23 cellular contexts compared by ENCODE assay signal in genomic region chr14:23085458-23085857, GRCh38. TPM values are rescaled to one million over a fixed set of nuclear protein-coding genes. Genes with fewer than 3 reads are reported as not detected.
DNase-seq lines count a peak whose midpoint lies in the region; ATAC-seq and TF ChIP-seq lines count a peak whose summit lies in the region.
"Had no signal": no experiment of that assay in that cellular context is flagged by ENCODE, and none has a peak within 500 bp of the region (broad histone marks: within the 10 kb centered on the region; RNA-seq: fewer than 3 reads in every experiment).

No MANE protein-coding gene starts in this region.

- no peaks in the 10 kb centered on the region for H3K9me3 ChIP-seq in CD8-positive, alpha-beta T cell (ENCODE audit: low read length)
- H3K9me3 ChIP-seq in osteoblast (ENCODE audit: low read depth, low read length), result no peaks in the 10 kb centered on the region
- H3K9me3 ChIP-seq: ascending aorta, MG63, psoas muscle, tibial nerve had no signal

- peaks cover 4% of the 10 kb centered on the region for H4K20me1 ChIP-seq in osteoblast (ENCODE audit: insufficient read depth, low read length)

- H3K4me3 ChIP-seq in CD8-positive, alpha-beta T cell (ENCODE audit: low read depth, low read length), result no peak overlapping the region
- H3K4me3 ChIP-seq in cardiac fibroblast (replicated peaks in 1 of 2; ENCODE audit: low read depth in 2 of 2, low read length in 2 of 2) (no peak overlapping the region), osteoblast (ENCODE audit: insufficient read depth, low read length) (no peak overlapping the region)
- H3K4me3 ChIP-seq: ascending aorta, MG63, psoas muscle, skin epidermis, tibial nerve had no signal

- CTCF ChIA-PET in CD8-positive, alpha-beta T cell (lab: Charles Lee), result interaction anchor here (0.6 to 3.4 kb wide), 4 partner anchors 9 to 103 kb away, joined by 3 to 22 read pairs (median 4); partner anchors contain the start of gene AJUBA

- H3K4me2 ChIP-seq in osteoblast (ENCODE audit: insufficient read depth, low read length), result no peak overlapping the region

- peaks cover 45% of the 10 kb centered on the region for H3K4me1 Mint-ChIP-seq in activated T-cell treated with anti-CD3 and anti-CD28 coated beads, Interleukin-2, amount 50 U/mL, for 4 hours (ENCODE audit: low read depth)
- peaks cover 38% of the 10 kb centered on the region for H3K4me1 Mint-ChIP-seq in CD8-positive, alpha-beta T cell (ENCODE audit: low read depth)
- H3K4me1 Mint-ChIP-seq: neural crest cell had no signal

- H2AFZ ChIP-seq in osteoblast (ENCODE audit: low read length), result no peak overlapping the region

- H3K27ac ChIP-seq in CD8-positive, alpha-beta T cell (ENCODE audit: low read depth, low read length), result no peak overlapping the region
- H3K27ac ChIP-seq in osteoblast (ENCODE audit: low read depth, low read length), result peak overlapping the region; percentile 46
- H3K27ac ChIP-seq: ascending aorta, foreskin keratinocyte, psoas muscle, tibial nerve had no signal

- POLR2A ChIA-PET in CD8-positive, alpha-beta T cell (lab: Charles Lee), result interaction anchor here (0.6 to 1.8 kb wide), 2 partner anchors 9 to 170 kb away, joined by 3 to 5 read pairs; partner anchors contain the start of gene ACIN1

- H3K9me3 Mint-ChIP-seq in activated T-cell treated with anti-CD3 and anti-CD28 coated beads, Interleukin-2, amount 50 U/mL, for 4 hours, result no peaks in the 10 kb centered on the region
- no peaks in the 10 kb centered on the region for H3K9me3 Mint-ChIP-seq in CD8-positive, alpha-beta T cell
- H3K9me3 Mint-ChIP-seq: endodermal cell; IgD-negative memory B cell; neural crest cell; T-helper 2 cell treated with Interferon-gamma antibody and Interleukin-4, amounts not matched to agents 5 μg/mL and 100 μg/mL, for 36 hours had no signal

- peak overlapping the region; percentile 4 for H3K27ac Mint-ChIP-seq in CD8-positive, alpha-beta T cell
- H3K27ac Mint-ChIP-seq: endodermal cell; IgD-negative memory B cell; T-helper 2 cell treated with Interferon-gamma antibody and Interleukin-4, amounts not matched to agents 5 μg/mL and 100 μg/mL, for 36 hours had no signal

- no peaks in the 10 kb centered on the region for H3K27me3 ChIP-seq in CD8-positive, alpha-beta T cell (ENCODE audit: insufficient read depth, low read length)
- H3K27me3 ChIP-seq in osteoblast (ENCODE audit: insufficient read depth, low read length), result no peaks in the 10 kb centered on the region
- H3K27me3 ChIP-seq: ascending aorta, foreskin keratinocyte, MG63, tibial nerve had no signal

- H3K4me3 Mint-ChIP-seq in activated T-cell treated with anti-CD3 and anti-CD28 coated beads, Interleukin-2, amount 50 U/mL, for 4 hours, result peak overlapping the region; percentile 6
- H3K4me3 Mint-ChIP-seq in CD8-positive, alpha-beta T cell, result no peak overlapping the region
- H3K4me3 Mint-ChIP-seq: endodermal cell; neural crest cell; T-helper 2 cell treated with Interferon-gamma antibody and Interleukin-4, amounts not matched to agents 5 μg/mL and 100 μg/mL, for 36 hours had no signal

- DNase-seq in activated T-cell treated with anti-CD3 and anti-CD28 coated beads, Interleukin-2, amount 50 U/mL, for 4 hours, result no peak
- DNase-seq in activated T-cell treated with anti-CD3 and anti-CD28 coated beads for 4 hours (no peak), cardiac fibroblast (ENCODE audit: low read depth in 2 of 2) (peak; percentile 24 to 63), osteoblast (ENCODE audit: insufficient read length, low spot score, missing footprints) (no peak), NCI-H187 (lab: John Stamatoyannopoulos, UW) (no peak)
- DNase-seq in CD8-positive, alpha-beta T cell, result no peak
- DNase-seq: Calu3, EL, endodermal cell, foreskin keratinocyte, MG63, psoas muscle had no signal

- H3K4me1 ChIP-seq in CD8-positive, alpha-beta T cell (ENCODE audit: insufficient read depth, low read length), result no peaks in the 10 kb centered on the region
- peaks cover 22% of the 10 kb centered on the region for H3K4me1 ChIP-seq in osteoblast (ENCODE audit: insufficient read depth, low read length)
- H3K4me1 ChIP-seq: ascending aorta, foreskin keratinocyte, psoas muscle, tibial nerve had no signal

- no peak for TF ChIP-seq CTCF in CD8-positive, alpha-beta T cell (IDR thresholded peaks at IDR 0.05)
- TF ChIP-seq CTCF in cardiac fibroblast (IDR thresholded peaks at IDR 0.05; ENCODE audit: low read depth, low read length), result no peak
- no peak for TF ChIP-seq CTCF in osteoblast (IDR thresholded peaks at IDR 0.05; ENCODE audit: extremely low read depth, low read depth, low read length)

- ATAC-seq in activated T-cell treated with anti-CD3 and anti-CD28 coated beads, Interleukin-2, amount 50 U/mL, for 4 hours, result peak; percentile 83 to 90
- no peak for ATAC-seq in CD8-positive, alpha-beta T cell
- ATAC-seq in HG03342 (IDR thresholded peaks at IDR 0.05; ENCODE audit: unreplicated experiment) (no peak), GM18861 (IDR thresholded peaks at IDR 0.05; ENCODE audit: unreplicated experiment) (no peak)
- ATAC-seq: foreskin keratinocyte, Panc1, psoas muscle had no signal

- H3K27me3 Mint-ChIP-seq in activated T-cell treated with anti-CD3 and anti-CD28 coated beads, Interleukin-2, amount 50 U/mL, for 4 hours (ENCODE audit: low read depth), result no peaks in the 10 kb centered on the region
- no peaks in the 10 kb centered on the region for H3K27me3 Mint-ChIP-seq in CD8-positive, alpha-beta T cell (ENCODE audit: low read depth)
- H3K27me3 Mint-ChIP-seq: IgD-negative memory B cell had no signal

- H3K36me3 ChIP-seq in CD8-positive, alpha-beta T cell (ENCODE audit: insufficient read depth, low read length), result peaks cover 65% of the 10 kb centered on the region
- H3K36me3 ChIP-seq in osteoblast (ENCODE audit: insufficient read depth, low read length), result peaks cover 75% of the 10 kb centered on the region

- H3K79me2 ChIP-seq in osteoblast (ENCODE audit: insufficient read depth, low read length), result peaks cover 67% of the 10 kb centered on the region

- intact Hi-C loops in CD8-positive, alpha-beta T cell (cut with DNase I, micrococcal nuclease), result no loop called here

- peaks cover 47% of the 10 kb centered on the region for H3K36me3 Mint-ChIP-seq in activated T-cell treated with anti-CD3 and anti-CD28 coated beads, Interleukin-2, amount 50 U/mL, for 4 hours (ENCODE audit: insufficient read depth)
- H3K36me3 Mint-ChIP-seq in CD8-positive, alpha-beta T cell, result peaks cover 79% of the 10 kb centered on the region

RNA-seq across cellular contexts. Expression of gene ACIN1, which starts 9.5 kb away (rescaled TPM):
- 100 to 1,000 TPM; 195 to 200 (median 196) TPM for total RNA-seq in activated T-cell treated with anti-CD3 and anti-CD28 coated beads, Interleukin-2, amount 50 U/mL, for 4 hours
- 100 to 1,000 TPM; 303 to 313 TPM for total RNA-seq in CD8-positive, alpha-beta T cell
- 90.5 and 103 TPM in 2 replicates for total RNA-seq in osteoblast

RNA-seq across cellular contexts. Expression of gene C14orf119, which starts 9.8 kb away (rescaled TPM):
- total RNA-seq in activated T-cell treated with anti-CD3 and anti-CD28 coated beads, Interleukin-2, amount 50 U/mL, for 4 hours, result 10 to 100 TPM; 34.6 to 39.9 (median 36.9) TPM
- 1 to 10 TPM; 3.5 to 3.8 TPM for total RNA-seq in CD8-positive, alpha-beta T cell
- total RNA-seq in osteoblast, result 41.5 and 43.1 TPM in 2 replicates

RNA-seq across cellular contexts. Expression of gene CIROP, which starts 19.3 kb away (rescaled TPM):
- not detected for total RNA-seq in activated T-cell treated with anti-CD3 and anti-CD28 coated beads, Interleukin-2, amount 50 U/mL, for 4 hours
- not detected for total RNA-seq in CD8-positive, alpha-beta T cell
- total RNA-seq in osteoblast, result under 0.01 TPM in 1 of 2 replicates, not detected in the other
- total RNA-seq: ascending aorta, Calu3, foreskin keratinocyte, mesenteric fat pad, neural crest cell, psoas muscle, SK-MEL-5, tibial nerve had no signal

RNA-seq across cellular contexts. Expression of gene CDH24, which starts 28.1 kb away (rescaled TPM):
- under 1 TPM; 0.51 to 0.87 (median 0.65) TPM for total RNA-seq in activated T-cell treated with anti-CD3 and anti-CD28 coated beads, Interleukin-2, amount 50 U/mL, for 4 hours
- 1 to 10 TPM; 1.5 to 2.1 TPM for total RNA-seq in CD8-positive, alpha-beta T cell
- 3.3 and 3.5 TPM in 2 replicates for total RNA-seq in osteoblast

RNA-seq across cellular contexts. Expression of gene CEBPE, which starts 33.6 kb away (rescaled TPM):
- total RNA-seq in activated T-cell treated with anti-CD3 and anti-CD28 coated beads, Interleukin-2, amount 50 U/mL, for 4 hours, result not detected
- total RNA-seq in CD8-positive, alpha-beta T cell, result not detected
- total RNA-seq in osteoblast, result not detected in 2 replicates
- total RNA-seq: ascending aorta, Calu3, endodermal cell, foreskin keratinocyte, mesenteric fat pad, neural crest cell, SK-MEL-5, tibial nerve had no signal

Comparison
In these comparisons a context has a peak if more than half of its experiments do, and no peak if none do; other contexts are left out.
1. ATAC-seq: peak in activated T-cell treated with anti-CD3 and anti-CD28 coated beads, Interleukin-2, amount 50 U/mL, for 4 hours (2 of 2); none in CD8-positive, alpha-beta T cell (single experiment), HG03342 (single experiment) and GM18861 (single experiment).
2. DNase-seq: peak in cardiac fibroblast (2 of 2); none in activated T-cell treated with anti-CD3 and anti-CD28 coated beads, Interleukin-2, amount 50 U/mL, for 4 hours (single experiment), activated T-cell treated with anti-CD3 and anti-CD28 coated beads for 4 hours (single experiment), CD8-positive, alpha-beta T cell (0 of 7), osteoblast (single experiment) and NCI-H187 (0 of 2).